In genomic region chr21:42732033-42732410, GRCh38 we compare ENCODE assay signal across 26 cellular contexts.
DNase-seq lines count a peak whose midpoint lies in the region; ATAC-seq, FAIRE-seq and TF ChIP-seq lines count a peak whose summit lies in the region.
"Had no signal": no experiment of that assay in that cellular context is flagged by ENCODE, and none has a peak within 500 bp of the region (broad histone marks: within the 10 kb centered on the region; RNA-seq: fewer than 3 reads in every experiment).

No MANE protein-coding gene starts in this region.

- H3K4me3 Mint-ChIP-seq in progenitor cell of endocrine pancreas (ENCODE audit: low read depth), result no peak overlapping the region
- H3K4me3 Mint-ChIP-seq: activated CD4-positive, alpha-beta T cell treated with anti-CD3 and anti-CD28 coated beads, Interleukin-2, amount 10 ng/mL, durations not matched to agents 7 days and 5 days; activated T-cell treated with anti-CD3 and anti-CD28 coated beads, Interleukin-2, amount 50 U/mL, for 72 hours; effector memory CD8-positive, alpha-beta T cell; neural progenitor cell; stimulated activated naive CD8-positive, alpha-beta T cell treated with anti-CD3 and anti-CD28 coated beads, Interleukin-15, amount 100 ng/mL, for 72 hours; T-helper 1 cell treated with Interleukin-12 subunit alpha and Interleukin-12 subunit beta and Interleukin-4 antibody, amounts not matched to agents 30 μg/mL and 1 μg/mL, for 36 hours had no signal

- H3K4me1 Mint-ChIP-seq in progenitor cell of endocrine pancreas (ENCODE audit: low read depth), result peaks cover 28% of the 10 kb centered on the region

- no TSS peak for BruUV-seq in PC-3 (replicated peaks; lab: Mats Ljungman, UMichigan)

- H3K27me3 ChIP-seq in PC-3 (ENCODE audit: low read length), result no peaks in the 10 kb centered on the region
- no peaks in the 10 kb centered on the region for H3K27me3 ChIP-seq in hepatocyte
- H3K27me3 ChIP-seq: BLaER1, esophagus muscularis mucosa, neural progenitor cell, tibial artery had no signal

- H3K4me3 ChIP-seq in PC-3 (ENCODE audit: low read length) (no peak overlapping the region), hepatocyte (no peak overlapping the region)
- H3K4me3 ChIP-seq: BLaER1, esophagus muscularis mucosa, mucosa of descending colon, neural progenitor cell, SK-N-MC, tibial artery had no signal

- TF ChIP-seq CTCF in 22Rv1 (IDR thresholded peaks at IDR 0.05) (no peak), PC-3 (conservative IDR thresholded peaks at IDR 0.05; ENCODE audit: low read depth, low read length) (no peak), hepatocyte (IDR thresholded peaks at IDR 0.05; ENCODE audit: poor library complexity) (no peak), progenitor cell of endocrine pancreas (IDR thresholded peaks at IDR 0.05; ENCODE audit: unreplicated experiment) (no peak)

- H3F3A ChIP-seq in PC-3 (ENCODE audit: low read length, unreplicated experiment), result no peaks in the 10 kb centered on the region

- H2AFZ ChIP-seq in PC-3 (ENCODE audit: low read length), result no peak overlapping the region
- no peak overlapping the region for H2AFZ ChIP-seq in hepatocyte
- H2AFZ ChIP-seq: neural progenitor cell had no signal

- 96% methylated on average over 12 of the region's 12 CpGs for WGBS in hepatocyte (ENCODE audit: low lambda C conversion rate, missing lambda C conversion rate)

- H3K4me2 ChIP-seq in PC-3 (ENCODE audit: low read length) (peak overlapping the region; percentile 33), hepatocyte (no peak overlapping the region)
- H3K4me2 ChIP-seq: BLaER1, neural progenitor cell had no signal

- H4K20me1 ChIP-seq in PC-3 (ENCODE audit: low read length) (no peaks in the 10 kb centered on the region), hepatocyte (ENCODE audit: insufficient read depth, poor library complexity, severe bottlenecking) (no peaks in the 10 kb centered on the region)
- H4K20me1 ChIP-seq: BLaER1 had no signal

- no peaks in the 10 kb centered on the region for H3K79me2 ChIP-seq in PC-3 (ENCODE audit: low read length)
- peaks cover 2% of the 10 kb centered on the region for H3K79me2 ChIP-seq in hepatocyte

- no peak for ATAC-seq in PC-3
- ATAC-seq: activated T-cell treated with anti-CD3 and anti-CD28 coated beads, Interleukin-2, amount 50 U/mL, for 72 hours; effector memory CD8-positive, alpha-beta T cell; stimulated activated naive CD8-positive, alpha-beta T cell treated with anti-CD3 and anti-CD28 coated beads, Interleukin-15, amount 100 ng/mL, for 72 hours had no signal

- peak overlapping the region; percentile 77 for H3K27ac Mint-ChIP-seq in progenitor cell of endocrine pancreas
- H3K27ac Mint-ChIP-seq: activated T-cell treated with anti-CD3 and anti-CD28 coated beads, Interleukin-2, amount 50 U/mL, for 72 hours; effector memory CD8-positive, alpha-beta T cell; neural progenitor cell; stimulated activated naive CD8-positive, alpha-beta T cell treated with anti-CD3 and anti-CD28 coated beads, Interleukin-15, amount 100 ng/mL, for 72 hours; T-helper 1 cell treated with Interleukin-12 subunit alpha and Interleukin-12 subunit beta and Interleukin-4 antibody, amounts not matched to agents 30 μg/mL and 1 μg/mL, for 36 hours had no signal

- no peak for TF ChIP-seq POLR2A in GM12892 (IDR thresholded peaks at IDR 0.05; ENCODE audit: low read depth, low read length)

- peaks cover 23% of the 10 kb centered on the region for H3K9me3 Mint-ChIP-seq in progenitor cell of endocrine pancreas (ENCODE audit: low read depth)
- H3K9me3 Mint-ChIP-seq: effector memory CD8-positive, alpha-beta T cell had no signal

- H3K27ac ChIP-seq in 22Rv1, result peak overlapping the region; percentile 90
- peak overlapping the region; percentile 83 for H3K27ac ChIP-seq in PC-3 (ENCODE audit: low read length)
- peak overlapping the region; percentile 91 for H3K27ac ChIP-seq in hepatocyte
- H3K27ac ChIP-seq: BLaER1, esophagus muscularis mucosa, neural progenitor cell, RWPE1, SK-N-MC, tibial artery had no signal

- H3K36me3 ChIP-seq in PC-3 (ENCODE audit: low read depth, low read length) (no peaks in the 10 kb centered on the region), hepatocyte (replicated peaks; ENCODE audit: insufficient read depth, low read depth) (no peaks in the 10 kb centered on the region)
- H3K36me3 ChIP-seq: BLaER1, neural progenitor cell had no signal

- H3K9ac ChIP-seq in PC-3 (ENCODE audit: low read length), result peak overlapping the region; percentile 51
- H3K9ac ChIP-seq: BLaER1, neural progenitor cell had no signal

- FAIRE-seq in GM12892 (lab: Jason Lieb, UNC), result no peak
- FAIRE-seq: frontal cortex had no signal

- peaks cover 24% of the 10 kb centered on the region for H3K4me1 ChIP-seq in PC-3 (ENCODE audit: insufficient read depth, low read length)
- peaks cover 18% of the 10 kb centered on the region for H3K4me1 ChIP-seq in hepatocyte (ENCODE audit: insufficient read depth)
- H3K4me1 ChIP-seq: neural progenitor cell had no signal

- CTCF ChIA-PET in PC-3 (lab: Charles Lee), result no interaction called here

- H3K9me2 ChIP-seq in PC-3 (replicated peaks; ENCODE audit: low read length) (no peaks in the 10 kb centered on the region), hepatocyte (replicated peaks; ENCODE audit: insufficient read depth) (no peaks in the 10 kb centered on the region)

- intact Hi-C loops in PC-3 (cut with micrococcal nuclease), result no loop called here

- POLR2A ChIA-PET in PC-3 (lab: Charles Lee; ENCODE audit: unreplicated experiment), result no interaction called here

- DNase-seq in PC-3, result peak; percentile 30
- no peak for DNase-seq in hepatocyte (ENCODE audit: low spot score)
- DNase-seq in progenitor cell of endocrine pancreas (ENCODE audit: low spot score, unreplicated experiment), result no peak
- DNase-seq in mucosa of gallbladder (ENCODE audit: low spot score), result no peak
- DNase-seq in NCI-H510A treated with DMSO at 0.1 percent for 48 hours (lab: John Stamatoyannopoulos, UW), result no peak
- DNase-seq in activated T-cell treated with anti-CD3 and anti-CD28 coated beads for 4 hours, result no peak
- no peak for DNase-seq in GM12892 (ENCODE audit: insufficient read length)
- DNase-seq: ACHN; activated CD4-positive, alpha-beta T cell treated with anti-CD3 and anti-CD28 coated beads, Interleukin-2, amount 10 ng/mL, durations not matched to agents 7 days and 5 days; activated T-cell treated with anti-CD3 and anti-CD28 coated beads, Interleukin-2, amount 50 U/mL, for 72 hours; effector memory CD8-positive, alpha-beta T cell; HCEC 1CT; hypothalamus; NCI-H1694 treated with DMSO at 0.1 percent for 48 hours; NCI-H526 treated with DMSO at 0.1 percent for 48 hours; stimulated activated naive CD8-positive, alpha-beta T cell treated with anti-CD3 and anti-CD28 coated beads, Interleukin-15, amount 100 ng/mL, for 72 hours; tibial artery had no signal

- H3K9me3 ChIP-seq in PC-3 (ENCODE audit: low read length), result no peaks in the 10 kb centered on the region
- H3K9me3 ChIP-seq in hepatocyte (ENCODE audit: low read depth), result no peaks in the 10 kb centered on the region
- H3K9me3 ChIP-seq: mucosa of descending colon, tibial artery had no signal

- H3K27me3 Mint-ChIP-seq in progenitor cell of endocrine pancreas, result no peaks in the 10 kb centered on the region
- H3K27me3 Mint-ChIP-seq: stimulated activated naive CD8-positive, alpha-beta T cell treated with anti-CD3 and anti-CD28 coated beads, Interleukin-15, amount 100 ng/mL, for 72 hours had no signal

- H3K36me3 Mint-ChIP-seq in progenitor cell of endocrine pancreas (ENCODE audit: insufficient read depth), result peaks cover 69% of the 10 kb centered on the region
